Comparison of ENCODE assay signal across 28 cellular contexts in genomic region chr9:71010258-71010657, GRCh38.
"Had no signal": no experiment of that assay in that cellular context is flagged by ENCODE, and none has a peak within 500 bp of the region (broad histone marks: within the 10 kb centered on the region; RNA-seq: fewer than 3 reads in every experiment).

No MANE protein-coding gene starts in this region.

- H3K27me3 ChIP-seq: colonic mucosa, dorsolateral prefrontal cortex, esophagus muscularis mucosa, esophagus squamous epithelium, foreskin keratinocyte, gastrocnemius medialis, gastroesophageal sphincter, heart left ventricle, heart right ventricle had no signal

- H3K9me3 ChIP-seq: colonic mucosa had no signal

- H3K4me3 ChIP-seq: colonic mucosa, coronary artery, dorsolateral prefrontal cortex, esophagus muscularis mucosa, esophagus squamous epithelium, gastrocnemius medialis, gastroesophageal sphincter, heart left ventricle, heart right ventricle had no signal

- H3K36me3 ChIP-seq: colonic mucosa, esophagus muscularis mucosa, esophagus squamous epithelium, gastrocnemius medialis, gastroesophageal sphincter, heart left ventricle, heart right ventricle had no signal

- ATAC-seq: effector memory CD8-positive, alpha-beta T cell; esophagus mucosa; foreskin keratinocyte; gastrocnemius medialis; gastroesophageal sphincter; heart left ventricle; heart right ventricle had no signal

- H3K4me1 ChIP-seq: colonic mucosa, esophagus muscularis mucosa, esophagus squamous epithelium, foreskin keratinocyte, gastrocnemius medialis, gastroesophageal sphincter, heart left ventricle, heart right ventricle had no signal

- DNase-seq: colonic mucosa; cortex of kidney; dermis blood vessel endothelial cell; dorsolateral prefrontal cortex; effector CD4-positive, alpha-beta T cell; effector CD8-positive, alpha-beta T cell; effector memory CD4-positive, alpha-beta T cell; effector memory CD8-positive, alpha-beta T cell; endodermal cell; erythroblast; esophagus squamous epithelium; foreskin fibroblast; foreskin keratinocyte; foreskin melanocyte; gastrocnemius medialis; glutamatergic neuron; head of caudate nucleus; heart left ventricle; heart right ventricle had no signal

- FAIRE-seq: colon, endometrium, endothelial cell of umbilical vein, frontal cortex had no signal

- H3K27ac ChIP-seq: colonic mucosa, coronary artery, dorsolateral prefrontal cortex, epithelial cell of prostate, esophagus muscularis mucosa, esophagus squamous epithelium, foreskin keratinocyte, gastrocnemius medialis, gastroesophageal sphincter, heart left ventricle, heart right ventricle had no signal
